ENCODE assay signal across 1 cellular context in the genomic region with DNA sequence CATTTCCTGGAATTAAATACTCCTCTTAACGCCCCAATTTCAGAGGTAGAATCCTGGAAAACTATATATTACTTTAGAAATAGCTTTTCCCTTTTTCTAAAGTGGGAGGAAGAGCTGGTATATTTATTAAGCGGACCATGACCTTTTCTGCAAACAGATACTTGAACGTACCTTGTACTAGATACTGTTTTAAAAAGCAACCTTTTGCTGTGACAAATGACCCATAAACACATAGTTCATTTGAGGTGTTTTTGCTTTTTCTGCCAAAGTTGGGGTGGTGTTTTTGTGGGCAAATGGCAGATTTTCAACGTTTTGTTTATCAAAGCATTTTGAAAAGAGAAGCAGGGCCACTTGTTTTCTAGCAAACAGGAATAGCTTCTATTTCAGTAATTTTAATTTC.
TF ChIP-seq lines count a peak whose summit lies in the region.

No MANE protein-coding gene starts in this region.

TF ChIP-seq in GM12878, 131 proteins besides CTCF, POLR2A, EP300 and RAD21:
- no peak for TF ChIP-seq ATF2 (IDR thresholded peaks at IDR 0.05; ENCODE audit: low read length)
- no peak for TF ChIP-seq POLR2AphosphoS5 (IDR thresholded peaks at IDR 0.05; ENCODE audit: low read length)
- no peak for TF ChIP-seq SKIL (IDR thresholded peaks at IDR 0.05; ENCODE audit: low read depth, poor library complexity, severe bottlenecking)
- no peak for TF ChIP-seq TARDBP (IDR thresholded peaks at IDR 0.05; ENCODE audit: borderline replicate concordance)
- no peak for TF ChIP-seq RAD51 (IDR thresholded peaks at IDR 0.05)
- no peak for TF ChIP-seq SREBF2 (IDR thresholded peaks at IDR 0.05; ENCODE audit: low read length)
- no peak for TF ChIP-seq MYC (IDR thresholded peaks at IDR 0.05; ENCODE audit: insufficient read depth, insufficient read length, insufficient replicate concordance, low read length, severe bottlenecking)
- no peak for TF ChIP-seq SIN3A (IDR thresholded peaks at IDR 0.05; ENCODE audit: low read depth, low read length)
- TF ChIP-seq HCFC1 (IDR thresholded peaks at IDR 0.05; ENCODE audit: low read length): no peak
- no peak for TF ChIP-seq EZH2 (IDR thresholded peaks at IDR 0.05; ENCODE audit: borderline replicate concordance, control insufficient read depth, low read depth, low read length)
- no peak for TF ChIP-seq ZBED1 (IDR thresholded peaks at IDR 0.05; ENCODE audit: borderline replicate concordance)
- no peak for TF ChIP-seq MTA2 (IDR thresholded peaks at IDR 0.05; ENCODE audit: low read depth)
- TF ChIP-seq LARP7 (IDR thresholded peaks at IDR 0.05): no peak
- TF ChIP-seq JUNB (IDR thresholded peaks at IDR 0.05): no peak
- TF ChIP-seq REST (IDR thresholded peaks at IDR 0.05; ENCODE audit: low read depth, low read length): no peak
- TF ChIP-seq BRCA1 (IDR thresholded peaks at IDR 0.05; ENCODE audit: low read depth, low read length): no peak
- TF ChIP-seq NR2C1 (IDR thresholded peaks at IDR 0.05): no peak
- TF ChIP-seq FOS (IDR thresholded peaks at IDR 0.05; ENCODE audit: borderline replicate concordance, extremely low read depth, insufficient read length): no peak
TF ChIP-seq in GM12878: peak in this region for 0.
